30 cellular contexts compared by ENCODE assay signal in the genomic region with DNA sequence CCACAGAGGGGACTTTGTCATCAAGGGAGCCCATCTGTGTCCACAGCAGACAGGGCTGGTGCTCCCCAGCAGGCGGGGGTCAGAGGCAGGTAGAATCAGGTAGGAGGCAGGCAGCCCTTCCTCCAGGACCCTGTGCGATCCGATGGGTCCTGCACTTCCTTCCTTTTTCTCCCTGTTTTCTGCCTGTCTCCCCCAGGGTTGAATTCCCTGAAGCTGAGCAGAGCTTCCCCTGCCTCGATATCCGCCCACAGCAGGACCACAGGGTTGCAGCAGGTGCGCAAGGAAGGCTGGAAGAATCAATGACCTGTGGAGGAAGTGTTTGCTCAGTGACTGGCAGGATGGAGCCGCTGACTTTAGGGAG.
DNase-seq lines count a peak whose midpoint lies in the region; ATAC-seq and TF ChIP-seq lines count a peak whose summit lies in the region.
"Had no signal": no experiment of that assay in that cellular context is flagged by ENCODE, and none has a peak within 500 bp of the region (broad histone marks: within the 10 kb centered on the region; RNA-seq: fewer than 3 reads in every experiment).

No MANE protein-coding gene starts in this region.

- no peaks in the 10 kb centered on the region for H3K36me3 Mint-ChIP-seq in activated naive CD8-positive, alpha-beta T cell treated with anti-CD3 and anti-CD28 coated beads, Interleukin-2, amount 10 ng/mL, durations not matched to agents 7 days and 5 days
- no peaks in the 10 kb centered on the region for H3K36me3 Mint-ChIP-seq in activated naive CD8-positive, alpha-beta T cell treated with anti-CD3 and anti-CD28 coated beads for 36 hours
- H3K36me3 Mint-ChIP-seq: naive thymus-derived CD8-positive, alpha-beta T cell had no signal

- no peak overlapping the region for H3K27ac ChIP-seq in WERI-Rb-1
- no peak overlapping the region for H3K27ac ChIP-seq in testis
- H3K27ac ChIP-seq in left lung, result no peak overlapping the region
- H3K27ac ChIP-seq: heart left ventricle, lower lobe of right lung, ovary, spleen, stomach, thyroid gland had no signal

- H3K4me1 ChIP-seq in testis (no peaks in the 10 kb centered on the region), left lung (no peaks in the 10 kb centered on the region)
- H3K4me1 ChIP-seq: BE2C, Caco-2, heart left ventricle, lower lobe of right lung, thyroid gland had no signal

- peaks cover 1% of the 10 kb centered on the region for H3K4me1 Mint-ChIP-seq in activated naive CD8-positive, alpha-beta T cell treated with anti-CD3 and anti-CD28 coated beads, Interleukin-2, amount 10 ng/mL, durations not matched to agents 7 days and 5 days
- H3K4me1 Mint-ChIP-seq in activated naive CD8-positive, alpha-beta T cell treated with anti-CD3 and anti-CD28 coated beads for 36 hours, result peaks cover 3% of the 10 kb centered on the region
- H3K4me1 Mint-ChIP-seq: activated naive CD8-positive, alpha-beta T cell treated with anti-CD3 and anti-CD28 coated beads, Interleukin-2, amount 50 U/mL, for 24 hours had no signal

- no peak for ATAC-seq in activated naive CD8-positive, alpha-beta T cell treated with anti-CD3 and anti-CD28 coated beads, Interleukin-2, amount 10 ng/mL, durations not matched to agents 7 days and 5 days (ENCODE audit: low read depth)
- no peak for ATAC-seq in left lung
- ATAC-seq in HG02840 (IDR thresholded peaks at IDR 0.05; ENCODE audit: low FRiP score, unreplicated experiment), result no peak
- ATAC-seq: activated naive CD8-positive, alpha-beta T cell treated with anti-CD3 and anti-CD28 coated beads, Interleukin-2, amount 50 U/mL, for 24 hours; heart left ventricle; lower lobe of right lung; naive thymus-derived CD8-positive, alpha-beta T cell had no signal

- WGBS in testis, 2 donors, result 90 to 95% methylated on average over 6 to 7 of the region's 7 CpGs

- H3K4me3 ChIP-seq in WERI-Rb-1 (ENCODE audit: low read depth, low read length), result no peak overlapping the region
- no peak overlapping the region for H3K4me3 ChIP-seq in testis
- no peak overlapping the region for H3K4me3 ChIP-seq in left lung
- H3K4me3 ChIP-seq: heart left ventricle, lower lobe of right lung, ovary, spleen, stomach, thyroid gland had no signal

- POLR2A ChIA-PET in activated naive CD8-positive, alpha-beta T cell treated with anti-CD3 and anti-CD28 coated beads, Interleukin-2, amount 10 ng/mL, durations not matched to agents 7 days and 5 days (lab: Charles Lee), result no interaction called here

- no peak overlapping the region for H3K4me3 Mint-ChIP-seq in activated naive CD8-positive, alpha-beta T cell treated with anti-CD3 and anti-CD28 coated beads, Interleukin-2, amount 10 ng/mL, durations not matched to agents 7 days and 5 days
- H3K4me3 Mint-ChIP-seq in activated naive CD8-positive, alpha-beta T cell treated with anti-CD3 and anti-CD28 coated beads for 36 hours, result no peak overlapping the region
- H3K4me3 Mint-ChIP-seq: activated naive CD8-positive, alpha-beta T cell treated with anti-CD3 and anti-CD28 coated beads, Interleukin-2, amount 50 U/mL, for 24 hours; naive thymus-derived CD8-positive, alpha-beta T cell had no signal

- H3K27me3 ChIP-seq in WERI-Rb-1 (ENCODE audit: insufficient read depth, low read depth, severe bottlenecking), result peaks cover 86% of the 10 kb centered on the region
- H3K27me3 ChIP-seq in testis, result no peaks in the 10 kb centered on the region
- H3K27me3 ChIP-seq in left lung, result peaks cover 0 to 73% of the 10 kb centered on the region in 2 donors
- H3K27me3 ChIP-seq: ovary, thyroid gland had no signal

- H3K27ac Mint-ChIP-seq in activated naive CD8-positive, alpha-beta T cell treated with anti-CD3 and anti-CD28 coated beads, Interleukin-2, amount 10 ng/mL, durations not matched to agents 7 days and 5 days, result no peak overlapping the region
- H3K27ac Mint-ChIP-seq in activated naive CD8-positive, alpha-beta T cell treated with anti-CD3 and anti-CD28 coated beads for 36 hours, result no peak overlapping the region
- H3K27ac Mint-ChIP-seq: activated naive CD8-positive, alpha-beta T cell treated with anti-CD3 and anti-CD28 coated beads, Interleukin-2, amount 50 U/mL, for 24 hours; naive thymus-derived CD8-positive, alpha-beta T cell had no signal

- H3K9me3 Mint-ChIP-seq in activated naive CD8-positive, alpha-beta T cell treated with anti-CD3 and anti-CD28 coated beads, Interleukin-2, amount 10 ng/mL, durations not matched to agents 7 days and 5 days, result no peaks in the 10 kb centered on the region
- no peaks in the 10 kb centered on the region for H3K9me3 Mint-ChIP-seq in activated naive CD8-positive, alpha-beta T cell treated with anti-CD3 and anti-CD28 coated beads for 36 hours
- H3K9me3 Mint-ChIP-seq: activated naive CD8-positive, alpha-beta T cell treated with anti-CD3 and anti-CD28 coated beads, Interleukin-2, amount 50 U/mL, for 24 hours; naive thymus-derived CD8-positive, alpha-beta T cell had no signal

- DNase-seq in activated naive CD8-positive, alpha-beta T cell treated with anti-CD3 and anti-CD28 coated beads, Interleukin-2, amount 10 ng/mL, durations not matched to agents 7 days and 5 days, result peak; percentile 10
- no peak for DNase-seq in activated naive CD8-positive, alpha-beta T cell treated with anti-CD3 and anti-CD28 coated beads for 36 hours
- peak; percentile 5 for DNase-seq in WERI-Rb-1
- DNase-seq in mucosa of gallbladder (ENCODE audit: low spot score), result peak; percentile 6
- DNase-seq in testis, result peak; percentile 6
- no peak for DNase-seq in left lung
- DNase-seq: ACHN; activated CD4-positive, alpha-beta T cell treated with anti-CD3 and anti-CD28 coated beads for 4 hours; activated naive CD8-positive, alpha-beta T cell treated with anti-CD3 and anti-CD28 coated beads, Interleukin-2, amount 50 U/mL, for 24 hours; activated T-cell treated with anti-CD3 and anti-CD28 coated beads, Interleukin-2, amount 50 U/mL, for 1 hour; BE2C; caudate nucleus; DMS79 treated with DMSO at 0.1 percent for 48 hours; foreskin melanocyte; GDM1; heart left ventricle; IMR-90; MV-4-11; NCI-H1436; NCI-H774; retina; spleen; stomach; T-helper 9 cell; thyroid gland had no signal

- no peaks in the 10 kb centered on the region for H3K36me3 ChIP-seq in WERI-Rb-1
- no peaks in the 10 kb centered on the region for H3K36me3 ChIP-seq in testis (ENCODE audit: low read depth, missing control alignments)
- H3K36me3 ChIP-seq in left lung, result no peaks in the 10 kb centered on the region
- H3K36me3 ChIP-seq: BE2C, heart left ventricle, lower lobe of right lung, ovary, spleen, stomach, thyroid gland had no signal

- no peak for TF ChIP-seq POLR2A in testis (IDR thresholded peaks at IDR 0.05)

- intact Hi-C loops in testis (cut with DNase I; ENCODE audit: low total_unique reads), result no loop called here
- intact Hi-C loops in left lung (cut with DNase I), result no loop called here

- no peak for TF ChIP-seq CTCF in WERI-Rb-1 (IDR thresholded peaks at IDR 0.05; ENCODE audit: low read depth, low read length)
- no peak for TF ChIP-seq CTCF in testis (IDR thresholded peaks at IDR 0.05)
- TF ChIP-seq CTCF in left lung (IDR thresholded peaks at IDR 0.05), result no peak

- peaks cover 1% of the 10 kb centered on the region for H3K27me3 Mint-ChIP-seq in activated naive CD8-positive, alpha-beta T cell treated with anti-CD3 and anti-CD28 coated beads, Interleukin-2, amount 10 ng/mL, durations not matched to agents 7 days and 5 days
- H3K27me3 Mint-ChIP-seq in activated naive CD8-positive, alpha-beta T cell treated with anti-CD3 and anti-CD28 coated beads for 36 hours, result peaks cover 8% of the 10 kb centered on the region
- H3K27me3 Mint-ChIP-seq: activated naive CD8-positive, alpha-beta T cell treated with anti-CD3 and anti-CD28 coated beads, Interleukin-2, amount 50 U/mL, for 24 hours had no signal

- H3K9me3 ChIP-seq in WERI-Rb-1 (ENCODE audit: severe bottlenecking), result no peaks in the 10 kb centered on the region
- H3K9me3 ChIP-seq in testis, result no peaks in the 10 kb centered on the region
- no peaks in the 10 kb centered on the region for H3K9me3 ChIP-seq in left lung
- H3K9me3 ChIP-seq: BE2C, Caco-2, heart left ventricle, lower lobe of right lung, ovary, spleen, stomach, thyroid gland had no signal

Comparison
In these comparisons a context has a peak if more than half of its experiments do, and no peak if none do; other contexts are left out.
1. DNase-seq: peak in activated naive CD8-positive, alpha-beta T cell treated with anti-CD3 and anti-CD28 coated beads, Interleukin-2, amount 10 ng/mL, durations not matched to agents 7 days and 5 days (single experiment), WERI-Rb-1 (single experiment), mucosa of gallbladder (single experiment) and testis (single experiment); none in activated naive CD8-positive, alpha-beta T cell treated with anti-CD3 and anti-CD28 coated beads for 36 hours (single experiment) and left lung (0 of 2).